Comparison of ENCODE assay signal across 29 cellular contexts in the genomic region with DNA sequence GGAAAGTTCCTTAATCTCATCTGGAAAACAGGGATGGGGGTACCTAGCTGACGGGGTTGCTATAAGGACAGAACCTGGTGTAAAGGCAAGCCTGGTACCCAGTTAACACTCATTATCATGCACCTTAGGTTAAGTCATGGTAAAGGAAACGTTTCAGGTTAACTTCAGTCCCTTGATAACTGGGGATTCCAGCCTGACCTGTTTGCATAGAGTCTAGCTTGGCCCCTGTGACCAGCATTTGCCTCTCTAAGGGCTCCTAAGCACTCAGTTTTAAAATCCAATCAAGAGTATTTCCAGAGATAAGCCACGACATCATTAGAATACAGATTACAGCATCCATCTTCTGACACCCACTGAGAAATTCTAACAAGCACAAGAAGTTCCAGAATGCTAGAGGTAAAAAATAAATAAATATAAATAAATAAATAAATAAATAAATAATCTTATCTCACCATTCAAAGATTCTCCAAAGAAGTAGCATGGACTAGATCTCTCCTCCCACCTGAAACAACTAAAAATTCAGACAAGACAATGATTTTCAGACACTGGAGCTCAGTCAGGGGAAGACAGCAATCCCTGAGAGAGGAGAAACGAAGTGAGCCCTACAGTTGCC.
"Had no signal": no experiment of that assay in that cellular context is flagged by ENCODE, and none has a peak within 500 bp of the region (broad histone marks: within the 10 kb centered on the region; RNA-seq: fewer than 3 reads in every experiment).

No MANE protein-coding gene starts in this region.

- DNase-seq: colonic mucosa; dermis blood vessel endothelial cell; effector memory CD4-positive, alpha-beta T cell; foreskin keratinocyte; glutamatergic neuron; heart right ventricle; hippocampal formation; immature natural killer cell; left ventricle myocardium superior; lower lobe of right lung; naive thymus-derived CD8-positive, alpha-beta T cell; nephron progenitor cell; nucleus accumbens; stimulated activated CD4-positive, alpha-beta T cell treated with anti-CD3 and anti-CD28 coated beads, Interleukin-12 subunit alpha, Interleukin-12 subunit beta, amount 100 ng/mL, for 4 hours; stimulated activated CD4-positive, alpha-beta T cell treated with anti-CD3 and anti-CD28 coated beads, Interleukin-1b, Interleukin-23, amount 100 ng/mL, for 48 hours; stimulated activated CD4-positive, alpha-beta T cell treated with anti-CD3 and anti-CD28 coated beads, Interleukin-4, amount 100 ng/mL, for 1 hour; stimulated activated CD8-positive, alpha-beta memory T cell treated with anti-CD3 and anti-CD28 coated beads, Interleukin-4, amount 100 ng/mL, for 48 hours; stimulated activated naive CD4-positive, alpha-beta T cell; stimulated activated naive CD8-positive, alpha-beta T cell treated with anti-CD3 and anti-CD28 coated beads, Interleukin-15, amount 100 ng/mL, for 72 hours; thyroid gland had no signal

- H3K4me3 Mint-ChIP-seq: immature natural killer cell; naive thymus-derived CD8-positive, alpha-beta T cell; nephron progenitor cell; stimulated activated naive CD8-positive, alpha-beta T cell treated with anti-CD3 and anti-CD28 coated beads, Interleukin-15, amount 100 ng/mL, for 72 hours; type B pancreatic cell had no signal

- H3K36me3 ChIP-seq: colonic mucosa, esophagus muscularis mucosa, heart right ventricle, lower lobe of right lung, prostate gland, right atrium auricular region, suprapubic skin, thyroid gland had no signal

- H3K27me3 ChIP-seq: colonic mucosa, esophagus muscularis mucosa, foreskin keratinocyte, right atrium auricular region, thyroid gland had no signal

- H3K9me3 ChIP-seq: colonic mucosa, esophagus muscularis mucosa, heart right ventricle, lower lobe of right lung, prostate gland, right atrium auricular region, suprapubic skin, thyroid gland had no signal

- H3K4me1 Mint-ChIP-seq: immature natural killer cell; naive thymus-derived CD8-positive, alpha-beta T cell; stimulated activated naive CD8-positive, alpha-beta T cell treated with anti-CD3 and anti-CD28 coated beads, Interleukin-15, amount 100 ng/mL, for 72 hours had no signal

- H3K36me3 Mint-ChIP-seq: immature natural killer cell; naive thymus-derived CD8-positive, alpha-beta T cell; type B pancreatic cell had no signal

- H3K27ac ChIP-seq: colonic mucosa, esophagus muscularis mucosa, foreskin keratinocyte, heart right ventricle, lower lobe of right lung, prostate gland, right atrium auricular region, suprapubic skin, thyroid gland had no signal

- FAIRE-seq: endothelial cell of umbilical vein, keratinocyte had no signal

- ATAC-seq: foreskin keratinocyte; heart right ventricle; left ventricle myocardium superior; lower lobe of right lung; naive thymus-derived CD8-positive, alpha-beta T cell; sciatic nerve; stimulated activated naive CD8-positive, alpha-beta T cell treated with anti-CD3 and anti-CD28 coated beads, Interleukin-15, amount 100 ng/mL, for 72 hours had no signal

- H3K4me3 ChIP-seq: colonic mucosa, esophagus muscularis mucosa, heart right ventricle, lower lobe of right lung, prostate gland, right atrium auricular region, smooth muscle cell, suprapubic skin, thyroid gland had no signal

- H3K27ac Mint-ChIP-seq: immature natural killer cell; naive thymus-derived CD8-positive, alpha-beta T cell; nephron progenitor cell; stimulated activated naive CD8-positive, alpha-beta T cell treated with anti-CD3 and anti-CD28 coated beads, Interleukin-15, amount 100 ng/mL, for 72 hours; type B pancreatic cell had no signal

- H3K4me2 ChIP-seq: smooth muscle cell had no signal

- H3K4me1 ChIP-seq: colonic mucosa, foreskin keratinocyte, heart right ventricle, lower lobe of right lung, prostate gland, right atrium auricular region, suprapubic skin, thyroid gland had no signal
